ENCODE assay signal across 15 cellular contexts in genomic region chr16:57049678-57050077, GRCh38. TPM values are rescaled to one million over a fixed set of nuclear protein-coding genes. Genes with fewer than 3 reads are reported as not detected.
DNase-seq lines count a peak whose midpoint lies in the region; ATAC-seq and TF ChIP-seq lines count a peak whose summit lies in the region.
"Had no signal": no experiment of that assay in that cellular context is flagged by ENCODE, and none has a peak within 500 bp of the region (broad histone marks: within the 10 kb centered on the region; RNA-seq: fewer than 3 reads in every experiment).

No MANE protein-coding gene starts in this region.

- no peaks in the 10 kb centered on the region for H3K9me3 ChIP-seq in MG63
- H3K9me3 ChIP-seq: BLaER1 treated with 17β-estradiol and CSF1 and Interleukin-3, amounts not matched to agents 10 nM and 100 nM; pancreas; thoracic aorta had no signal

- DNase-seq in GM06990 (ENCODE audit: extremely low read depth, insufficient read length) (peak; percentile 50), MG63 (no peak), SHP77 (lab: John Stamatoyannopoulos, UW) (no peak), T1000 (lab: John Stamatoyannopoulos, UW) (no peak)
- DNase-seq in stimulated activated CD4-positive, alpha-beta T cell treated with anti-CD3 and anti-CD28 coated beads, Interleukin-4, amount 100 ng/mL, for 1 hour: no peak
- DNase-seq: hippocampal formation; mesenchymal stem cell; NCI-H1417 treated with DMSO at 0.1 percent for 48 hours; pancreas; stimulated activated CD4-positive, alpha-beta T cell treated with anti-CD3 and anti-CD28 coated beads, Interleukin-4, amount 100 ng/mL, for 4 hours had no signal

- H3K36me3 ChIP-seq in GM06990 (ENCODE audit: control insufficient read depth, insufficient read depth, low read length) (peaks cover 7% of the 10 kb centered on the region), MG63 (no peaks in the 10 kb centered on the region; the same call in none of the 2 replicates)
- H3K36me3 ChIP-seq: pancreas, thoracic aorta had no signal

- ATAC-seq in GM18867 (IDR thresholded peaks at IDR 0.05; ENCODE audit: unreplicated experiment) (peak; percentile 62), GM21786 (IDR thresholded peaks at IDR 0.05; ENCODE audit: unreplicated experiment) (peak; percentile 40), HG03378 (IDR thresholded peaks at IDR 0.05; ENCODE audit: unreplicated experiment) (peak; percentile 44)
- ATAC-seq: pancreas had no signal

- no peak for TF ChIP-seq CTCF in GM06990 (IDR thresholded peaks at IDR 0.05; ENCODE audit: insufficient read depth, low read length, poor library complexity, severe bottlenecking)

- H3K4me3 ChIP-seq in GM06990 (replicated peaks; ENCODE audit: low read depth, low read length) (no peak overlapping the region), MG63 (no peak overlapping the region)
- H3K4me3 ChIP-seq: BLaER1 treated with 17β-estradiol and CSF1 and Interleukin-3, amounts not matched to agents 10 nM and 100 nM; pancreas; thoracic aorta had no signal

- H3K27me3 ChIP-seq in GM06990 (replicated peaks; ENCODE audit: control insufficient read depth, insufficient read depth, low read length) (no peaks in the 10 kb centered on the region), MG63 (no peaks in the 10 kb centered on the region)
- H3K27me3 ChIP-seq: BLaER1 treated with 17β-estradiol and CSF1 and Interleukin-3, amounts not matched to agents 10 nM and 100 nM; pancreas had no signal

RNA-seq across cellular contexts. Expression of gene CPNE2, which starts 42.7 kb away (rescaled TPM):
- 45.8 and 50.1 TPM in 2 replicates for total RNA-seq in MG63 (2014; rRNA removed; shearing (Covaris generic); ENCODE audit: low replicate concordance)
